Comparison of ENCODE assay signal across 28 cellular contexts in genomic region chr10:104479906-104480579, GRCh38.
A peak's percentile ranks its signal among the peaks of the same experiment; 100 is the strongest.
DNase-seq lines count a peak whose midpoint lies in the region; ATAC-seq, FAIRE-seq and TF ChIP-seq lines count a peak whose summit lies in the region.
"Had no signal": no experiment of that assay in that cellular context is flagged by ENCODE, and none has a peak within 500 bp of the region (broad histone marks: within the 10 kb centered on the region; RNA-seq: fewer than 3 reads in every experiment).

No MANE protein-coding gene starts in this region.

- no peak for TF ChIP-seq POLR2A in HepG2 (IDR thresholded peaks at IDR 0.05; ENCODE audit: insufficient read depth in 1 of 2, low read depth in 2 of 2, low read length in 2 of 2)

- intact Hi-C loops in HepG2 (cut with micrococcal nuclease; ENCODE audit: unreplicated experiment): no loop called here

- no peaks in the 10 kb centered on the region for H4K20me1 ChIP-seq in HepG2 (ENCODE audit: insufficient read depth, low read length)

- TF ChIP-seq EP300 in HepG2 (IDR thresholded peaks at IDR 0.05; ENCODE audit: low read depth in 2 of 2, low read length in 2 of 2) (no peak), HepG2 (CRISPR knock-in tag; IDR thresholded peaks at IDR 0.05; ENCODE audit: borderline replicate concordance) (no peak)

- no peak overlapping the region for H3K27ac ChIP-seq in ACC112 (ENCODE audit: low read depth, low read length)
- H3K27ac ChIP-seq in HepG2 (ENCODE audit: extremely low read length, insufficient read depth, low read length): no peak overlapping the region
- H3K27ac ChIP-seq: A549, neural progenitor cell, suprapubic skin, uterus had no signal

- H3K4me1 ChIP-seq in ACC112 (ENCODE audit: control insufficient read depth, insufficient read depth, low read length, unreplicated experiment): no peaks in the 10 kb centered on the region
- no peaks in the 10 kb centered on the region for H3K4me1 ChIP-seq in HepG2 (ENCODE audit: insufficient read depth, low read length)
- H3K4me1 ChIP-seq: A549, BE2C, suprapubic skin, uterus had no signal

- no peak overlapping the region for H3K9ac ChIP-seq in HepG2 (ENCODE audit: insufficient read depth, low read depth, low read length)
- H3K9ac ChIP-seq: neural progenitor cell had no signal

- DNase-seq in M059J (ENCODE audit: low read depth) (peak; percentile 78), RPMI7951 (ENCODE audit: low read depth) (peak; percentile 62), fibroblast of the aortic adventitia (ENCODE audit: low read depth) (peak; percentile 81), kidney tubule cell (ENCODE audit: low spot score) (no peak), HepG2 (ENCODE audit: low spot score) (no peak), amygdala (lab: John Stamatoyannopoulos, UW) (no peak)
- DNase-seq: activated gamma-delta T cell; BE2C; effector memory CD8-positive, alpha-beta T cell; GF-D8; NCI-H1092; NCI-H2029 treated with DMSO at 0.1 percent for 48 hours; NCI-H446; posterior cingulate gyrus; SIG-M5; stimulated activated CD4-positive, alpha-beta T cell treated with anti-CD3 and anti-CD28 coated beads, Interleukin-2, amount 100 ng/mL, for 24 hours; uterus had no signal

- H3K79me2 ChIP-seq in ACC112 (ENCODE audit: control insufficient read depth, insufficient read depth, low read length, unreplicated experiment) (no peaks in the 10 kb centered on the region), HepG2 (ENCODE audit: insufficient read depth, low read length) (no peaks in the 10 kb centered on the region)

- WGBS in HepG2 (ENCODE audit: low lambda C conversion rate): 18% methylated on average over 6 of the region's 6 CpGs

- no peak overlapping the region for H3K4me2 ChIP-seq in HepG2 (ENCODE audit: low read depth, low read length)
- H3K4me2 ChIP-seq: A549, GM23338, neural progenitor cell, smooth muscle cell had no signal

- CTCF ChIA-PET in HepG2 (lab: Yijun Ruan, JAX; ENCODE audit: low intra/inter-chr PET ratio, low total read pairs): no interaction called here

- no peaks in the 10 kb centered on the region for H3K36me3 ChIP-seq in ACC112 (ENCODE audit: insufficient read depth, low read length)
- H3K36me3 ChIP-seq in HepG2 (replicated peaks in 1 of 2; ENCODE audit: control insufficient read depth in 1 of 2, insufficient read depth in 2 of 2, low read length in 2 of 2): no peaks in the 10 kb centered on the region
- H3K36me3 ChIP-seq: BE2C, neural progenitor cell, suprapubic skin, uterus had no signal

- H3K4me3 ChIP-seq in ACC112 (ENCODE audit: low read depth, low read length): no peak overlapping the region
- H3K4me3 ChIP-seq in fibroblast of the aortic adventitia (ENCODE audit: low read depth, low read length): no peak overlapping the region
- H3K4me3 ChIP-seq in HepG2 (replicated peaks in 1 of 3; ENCODE audit: insufficient read depth in 1 of 3, low read depth in 2 of 3, low read length in 3 of 3): no peak overlapping the region
- H3K4me3 ChIP-seq: A549, GM23338, neural progenitor cell, smooth muscle cell, suprapubic skin, uterus had no signal

- TF ChIP-seq RAD21 in HepG2 (CRISPR knock-in tag; IDR thresholded peaks at IDR 0.05): no peak

- H2AFZ ChIP-seq in ACC112 (ENCODE audit: low read length, unreplicated experiment) (peak overlapping the region; percentile 50), HepG2 (ENCODE audit: low read length) (no peak overlapping the region)
- H2AFZ ChIP-seq: GM23338, neural progenitor cell had no signal

- H3K27me3 ChIP-seq in ACC112 (ENCODE audit: insufficient read depth, low read length) (peaks cover 19% of the 10 kb centered on the region), HepG2 (ENCODE audit: control insufficient read depth in 1 of 2, insufficient read depth in 2 of 2, low read length in 2 of 2) (peaks cover 0 to 7% of the 10 kb centered on the region in 2 experiments; a peak in 1 of 5 replicates)
- H3K27me3 ChIP-seq: BE2C, neural progenitor cell, uterus had no signal

- TF ChIP-seq CTCF in fibroblast of the aortic adventitia (IDR thresholded peaks at IDR 0.05; ENCODE audit: insufficient read depth, low read length): no peak
- no peak for TF ChIP-seq CTCF in HepG2 (CRISPR knock-in tag; IDR thresholded peaks at IDR 0.05)

- ATAC-seq in HG02981 (IDR thresholded peaks at IDR 0.05; ENCODE audit: unreplicated experiment) (no peak), HepG2 (no peak)
- ATAC-seq: A549; effector memory CD8-positive, alpha-beta T cell; esophagus mucosa; GM23338 had no signal

- in situ Hi-C loops in HepG2 (cut with HindIII; ENCODE audit: extremely low pct_ligation_motif_present, low pct_unique_long_range_greater_than_20kb): no loop called here

- no peak for FAIRE-seq in HepG2 (lab: Jason Lieb, UNC)
- FAIRE-seq: A549, GM18507, keratinocyte, TTC549 had no signal

- no peaks in the 10 kb centered on the region for H3K9me3 ChIP-seq in HepG2 (ENCODE audit: low read length)
- H3K9me3 ChIP-seq: A549, BE2C, suprapubic skin, uterus had no signal

- BruUV-seq in HepG2 (replicated peaks; lab: Mats Ljungman, UMichigan): no TSS peak

- POLR2A ChIA-PET in HepG2 (lab: Yijun Ruan, JAX): no interaction called here

TF ChIP-seq in HepG2, 621 proteins besides CTCF, POLR2A, EP300 and RAD21:
- TF ChIP-seq TRIM22 (IDR thresholded peaks at IDR 0.05) (no peak), ZNF343 (CRISPR knock-in tag; IDR thresholded peaks at IDR 0.05) (no peak), NBN (conservative IDR thresholded peaks at IDR 0.05) (no peak), KAT2B (IDR thresholded peaks at IDR 0.05; ENCODE audit: borderline replicate concordance, low read depth, low read length) (no peak), HMG20B (CRISPR knock-in tag; conservative IDR thresholded peaks at IDR 0.05) (no peak)

Comparison
In these comparisons a context has a peak if more than half of its experiments do, and no peak if none do; other contexts are left out.
1. DNase-seq: peak in M059J (single experiment), RPMI7951 (single experiment) and fibroblast of the aortic adventitia (single experiment); none in kidney tubule cell (single experiment), HepG2 (single experiment) and amygdala (0 of 56).